ENCODE assay signal across 1 cellular context in genomic region chr15:58770857-58771620, GRCh38.
TF ChIP-seq lines count a peak whose summit lies in the region.

MINDY2 (plus strand) TSS chr15:58771302; CDS start chr15:58771396, 94 bp downstream.

TF ChIP-seq in K562, 482 proteins besides CTCF, POLR2A, EP300 and RAD21 (continued from another document and continues in another):
- TF ChIP-seq ARID3A (IDR thresholded peaks at IDR 0.05; ENCODE audit: borderline replicate concordance, low read depth, low read length), result 0 out of 2 replicates have a peak, but pooled peaks have one; percentile 10
- peak; percentile 69; the same call in 1 of the 2 replicates for TF ChIP-seq HBP1 (CRISPR knock-in tag; IDR thresholded peaks at IDR 0.05)
- peak; percentile 41; the same call in 1 of the 2 replicates for TF ChIP-seq SMAD4 (CRISPR knock-in tag; conservative IDR thresholded peaks at IDR 0.05)
- TF ChIP-seq USF2 (CRISPR knock-in tag; IDR thresholded peaks at IDR 0.05), result peak; percentile 94
- peak; percentile 97 for TF ChIP-seq ARID4B (CRISPR knock-in tag; IDR thresholded peaks at IDR 0.05)
- TF ChIP-seq MEIS2 (IDR thresholded peaks at IDR 0.05; ENCODE audit: partially characterized antibody), result peak; percentile 62
- peak; percentile 67; the same call in 1 of the 2 replicates for TF ChIP-seq POLR2AphosphoS5 (IDR thresholded peaks at IDR 0.05; ENCODE audit: control insufficient read depth, insufficient read depth, low read depth, low read length)
- TF ChIP-seq DLX4 (CRISPR knock-in tag; IDR thresholded peaks at IDR 0.05), result no peak
- TF ChIP-seq TOE1 (IDR thresholded peaks at IDR 0.05; ENCODE audit: borderline replicate concordance), result 0 out of 2 replicates have a peak, but pooled peaks have one; percentile 23
- no peak for TF ChIP-seq TOE1 (CRISPR knock-in tag; IDR thresholded peaks at IDR 0.05; ENCODE audit: borderline replicate concordance, low read depth)
- TF ChIP-seq DACH1 (IDR thresholded peaks at IDR 0.05; ENCODE audit: partially characterized antibody), result no peak
- TF ChIP-seq ZNF584 (CRISPR knock-in tag; IDR thresholded peaks at IDR 0.05; ENCODE audit: low read depth), result peak; percentile 77; the same call in 1 of the 2 replicates
- TF ChIP-seq MLLT1 (IDR thresholded peaks at IDR 0.05), result peak in 1 of 2 experiments; percentile 64; a peak in 1 of 4 replicates
- 0 out of 2 replicates have a peak, but pooled peaks have one; percentile 53 for TF ChIP-seq HLTF (IDR thresholded peaks at IDR 0.05)
- TF ChIP-seq U2AF1 (optimal IDR thresholded peaks at IDR 0.05; ENCODE audit: low read depth, low read length), result peak; percentile 52
- TF ChIP-seq ZNF197 (CRISPR knock-in tag; IDR thresholded peaks at IDR 0.05; ENCODE audit: low read depth), result peak; percentile 1
- TF ChIP-seq KLF6 (CRISPR knock-in tag; IDR thresholded peaks at IDR 0.05; ENCODE audit: borderline replicate concordance), result peak; percentile 23; the same call in 1 of the 2 replicates
- TF ChIP-seq NFRKB (IDR thresholded peaks at IDR 0.05; ENCODE audit: low read depth), result peak; percentile 74; the same call in 1 of the 2 replicates
- no peak for TF ChIP-seq ZC3H4 (CRISPR knock-in tag; IDR thresholded peaks at IDR 0.05; ENCODE audit: borderline replicate concordance)
- peak; percentile 80 to 95 (median 95) for TF ChIP-seq YY1 (IDR thresholded peaks at IDR 0.05; ENCODE audit: borderline replicate concordance in 1 of 3, control insufficient read depth in 1 of 3, extremely low read depth in 1 of 3, insufficient read depth in 3 of 3, insufficient read length in 1 of 3, insufficient replicate concordance in 2 of 3, low read depth in 1 of 3, low read length in 2 of 3)
- TF ChIP-seq HIVEP1 (CRISPR knock-in tag; IDR thresholded peaks at IDR 0.05), result 0 out of 2 replicates have a peak, but pooled peaks have one; percentile 38
- TF ChIP-seq NUFIP1 (IDR thresholded peaks at IDR 0.05; ENCODE audit: partially characterized antibody), result peak; percentile 64
- TF ChIP-seq HDAC1 (IDR thresholded peaks at IDR 0.05), result peak in 1 of 2 experiments; percentile 80; a peak in 2 of 4 replicates
- peak; percentile 89 for TF ChIP-seq E2F5 (CRISPR knock-in tag; IDR thresholded peaks at IDR 0.05)
- no peak; the same call in 1 of the 2 replicates for TF ChIP-seq NFXL1 (CRISPR knock-in tag; IDR thresholded peaks at IDR 0.05)
- TF ChIP-seq ZBTB49 (CRISPR knock-in tag; IDR thresholded peaks at IDR 0.05; ENCODE audit: borderline replicate concordance), result no peak
- no peak for TF ChIP-seq RBM15 (IDR thresholded peaks at IDR 0.05; ENCODE audit: insufficient read depth, low read length)
- TF ChIP-seq FUS (optimal IDR thresholded peaks at IDR 0.05; ENCODE audit: low read depth, low read length), result no peak
- peak in 1 of 2 experiments; percentile 92; a peak in 2 of 4 replicates for TF ChIP-seq ZNF639 (CRISPR knock-in tag; conservative IDR thresholded peaks at IDR 0.05 in 1 of 2, IDR thresholded peaks at IDR 0.05 in 1 of 2)
- TF ChIP-seq SIN3A (IDR thresholded peaks at IDR 0.05; ENCODE audit: borderline replicate concordance in 2 of 2, control insufficient read depth in 1 of 2, low read depth in 2 of 2, low read length in 2 of 2), result peak; percentile 50 to 85; a peak in 3 of 4 replicates
- no peak for TF ChIP-seq ZNF217 (CRISPR knock-in tag; IDR thresholded peaks at IDR 0.05)
- TF ChIP-seq ZNF316 (IDR thresholded peaks at IDR 0.05), result 0 out of 2 replicates have a peak, but pooled peaks have one; percentile 20
- peak; percentile 78; the same call in 1 of the 2 replicates for TF ChIP-seq ZNF609 (CRISPR knock-in tag; IDR thresholded peaks at IDR 0.05; ENCODE audit: borderline replicate concordance)
- 0 out of 2 replicates have a peak, but pooled peaks have one; percentile 6 for TF ChIP-seq PHF21A (IDR thresholded peaks at IDR 0.05; ENCODE audit: borderline replicate concordance, low read depth)
- peak; percentile 23; the same call in 1 of the 2 replicates for TF ChIP-seq TCF7 (IDR thresholded peaks at IDR 0.05; ENCODE audit: borderline replicate concordance)
